20 cellular contexts compared by ENCODE assay signal in the genomic region with DNA sequence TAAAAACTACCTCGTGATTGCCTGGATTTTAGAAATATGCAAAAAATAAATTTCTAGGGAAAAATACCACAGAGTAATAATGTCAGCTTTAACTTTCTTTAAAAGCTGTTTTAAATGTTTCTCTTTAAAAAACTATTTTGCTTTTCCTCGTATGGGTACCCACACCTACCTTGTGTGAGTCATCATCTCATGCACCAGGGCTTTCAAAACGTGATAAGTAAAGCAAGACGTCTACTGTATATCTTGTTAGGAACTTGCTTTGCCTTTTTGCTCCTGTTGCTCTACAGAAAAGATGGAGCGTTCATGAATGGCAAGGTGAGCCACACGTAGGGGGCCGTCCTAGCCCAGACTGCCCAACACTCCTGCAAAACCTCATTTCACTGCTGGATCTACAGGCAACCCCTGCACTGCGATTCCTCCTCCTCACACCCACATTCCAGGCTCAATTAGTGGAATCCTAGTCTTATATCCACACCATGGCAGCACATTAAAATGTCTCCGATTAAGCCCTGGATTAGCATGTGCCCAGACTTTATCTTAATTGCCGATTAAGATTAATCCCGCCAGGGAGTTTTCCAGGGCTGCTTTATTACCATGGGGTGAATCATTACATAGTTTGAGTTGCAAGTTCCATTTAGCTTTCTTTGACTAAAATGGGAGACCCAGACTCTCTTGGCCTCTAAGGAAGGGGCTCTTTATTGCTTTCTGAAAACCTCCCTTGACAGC.
"Had no signal": no experiment of that assay in that cellular context is flagged by ENCODE, and none has a peak within 500 bp of the region (broad histone marks: within the 10 kb centered on the region; RNA-seq: fewer than 3 reads in every experiment).

No MANE protein-coding gene starts in this region.

- H3K27ac Mint-ChIP-seq: activated CD4-positive, alpha-beta memory T cell treated with anti-CD3 and anti-CD28 coated beads for 36 hours; naive thymus-derived CD8-positive, alpha-beta T cell; stimulated activated naive B cell treated with anti-CD40 and anti-IgM and Interleukin-4, amounts not matched to agents 10 μg/mL and 1 μg/mL and 100 μg/mL, for 72 hours had no signal

- ATAC-seq: esophagus mucosa; gastroesophageal sphincter; heart right ventricle; naive thymus-derived CD8-positive, alpha-beta T cell; psoas muscle; stimulated activated naive B cell treated with anti-CD40 and anti-IgM and Interleukin-4, amounts not matched to agents 10 μg/mL and 1 μg/mL and 100 μg/mL, for 72 hours had no signal

- H3K9me3 Mint-ChIP-seq: activated naive CD4-positive, alpha-beta T cell treated with anti-CD3 and anti-CD28 coated beads, Interleukin-2, amount 50 U/mL, for 24 hours had no signal

- H3K36me3 Mint-ChIP-seq: stimulated activated naive B cell treated with anti-CD40 and anti-IgM and Interleukin-4, amounts not matched to agents 10 μg/mL and 1 μg/mL and 100 μg/mL, for 72 hours had no signal

- H3K4me3 Mint-ChIP-seq: activated CD4-positive, alpha-beta memory T cell treated with anti-CD3 and anti-CD28 coated beads for 36 hours; activated naive CD4-positive, alpha-beta T cell treated with anti-CD3 and anti-CD28 coated beads, Interleukin-2, amount 50 U/mL, for 24 hours; immature natural killer cell; naive thymus-derived CD8-positive, alpha-beta T cell; stimulated activated naive B cell treated with anti-CD40 and anti-IgM and Interleukin-4, amounts not matched to agents 10 μg/mL and 1 μg/mL and 100 μg/mL, for 72 hours had no signal

- DNase-seq: activated CD4-positive, alpha-beta memory T cell treated with anti-CD3 and anti-CD28 coated beads for 36 hours; activated CD4-positive, CD25-positive, alpha-beta regulatory T cell treated with anti-CD3 and anti-CD28 coated beads, Interleukin-2, amount 50 U/mL, for 72 hours; activated effector memory CD4-positive, alpha-beta T cell treated with anti-CD3 and anti-CD28 coated beads, Interleukin-2, amount 50 U/mL, for 16 hours; activated T-cell treated with anti-CD3 and anti-CD28 coated beads, Interleukin-2, amount 50 U/mL, for 48 hours; adrenal gland; effector CD4-positive, alpha-beta T cell; heart right ventricle; immature natural killer cell; left cardiac atrium; naive thymus-derived CD8-positive, alpha-beta T cell; ovary; psoas muscle; sigmoid colon; stimulated activated naive B cell treated with anti-CD40 and anti-IgM and Interleukin-4, amounts not matched to agents 10 μg/mL and 1 μg/mL and 100 μg/mL, for 72 hours; T-helper 1 cell; T1000; thyroid gland had no signal

- H3K27me3 Mint-ChIP-seq: activated CD4-positive, alpha-beta memory T cell treated with anti-CD3 and anti-CD28 coated beads for 36 hours; activated naive CD4-positive, alpha-beta T cell treated with anti-CD3 and anti-CD28 coated beads, Interleukin-2, amount 50 U/mL, for 24 hours; naive thymus-derived CD8-positive, alpha-beta T cell had no signal

- H3K4me1 Mint-ChIP-seq: immature natural killer cell; stimulated activated naive B cell treated with anti-CD40 and anti-IgM and Interleukin-4, amounts not matched to agents 10 μg/mL and 1 μg/mL and 100 μg/mL, for 72 hours had no signal
